24 cellular contexts compared by ENCODE assay signal in the genomic region with DNA sequence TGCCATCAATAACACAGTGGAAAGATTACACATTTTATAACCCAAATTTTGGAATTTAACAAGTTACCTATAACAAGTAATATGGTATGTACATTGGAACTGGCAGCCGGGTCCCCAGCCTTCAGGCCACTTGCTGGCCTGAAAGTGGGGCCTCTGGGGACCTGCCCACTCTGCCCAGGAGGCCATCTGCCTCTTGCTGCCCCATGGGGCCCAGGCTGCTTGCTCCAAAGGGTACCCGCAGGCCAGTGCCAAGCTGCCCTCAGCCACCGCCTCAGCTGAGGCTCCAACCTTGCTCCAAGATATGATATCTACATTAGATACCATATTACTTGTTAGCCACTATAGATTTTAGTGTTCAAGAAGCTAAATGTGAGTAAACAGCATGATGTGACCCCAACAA.
DNase-seq lines count a peak whose midpoint lies in the region; ATAC-seq, FAIRE-seq and TF ChIP-seq lines count a peak whose summit lies in the region.
"Had no signal": no experiment of that assay in that cellular context is flagged by ENCODE, and none has a peak within 500 bp of the region (broad histone marks: within the 10 kb centered on the region; RNA-seq: fewer than 3 reads in every experiment).

No MANE protein-coding gene starts in this region.

- no peak overlapping the region for H3K4me2 ChIP-seq in osteoblast (ENCODE audit: insufficient read depth, low read length)
- H3K4me2 ChIP-seq: BLaER1 had no signal

- no peaks in the 10 kb centered on the region for H3K36me3 ChIP-seq in osteoblast (ENCODE audit: insufficient read depth, low read length)
- no peaks in the 10 kb centered on the region for H3K36me3 ChIP-seq in sigmoid colon
- no peaks in the 10 kb centered on the region for H3K36me3 ChIP-seq in aorta (ENCODE audit: control insufficient read depth in 1 of 2, insufficient read depth in 2 of 2, low read length in 1 of 2)
- H3K36me3 ChIP-seq: BE2C, BLaER1 had no signal

- intact Hi-C loops in sigmoid colon (cut with DNase I) (no loop called here), aorta (cut with DNase I) (no loop called here)

- TF ChIP-seq POLR2A in sigmoid colon (IDR thresholded peaks at IDR 0.05), result no peak

- H2AFZ ChIP-seq in osteoblast (ENCODE audit: low read length), result no peak overlapping the region

- H3K4me3 ChIP-seq in osteoblast (ENCODE audit: insufficient read depth, low read length) (no peak overlapping the region), sigmoid colon (no peak overlapping the region), aorta (ENCODE audit: low read length in 2 of 2) (no peak overlapping the region)
- H3K4me3 ChIP-seq: BLaER1, GM12878 had no signal

- H3K4me1 ChIP-seq in osteoblast (ENCODE audit: insufficient read depth, low read length) (no peaks in the 10 kb centered on the region), sigmoid colon (no peaks in the 10 kb centered on the region), aorta (ENCODE audit: control insufficient read depth in 1 of 2, insufficient read depth in 2 of 2, low read length in 2 of 2) (no peaks in the 10 kb centered on the region)
- H3K4me1 ChIP-seq: BE2C, BLaER1 had no signal

- no peak for FAIRE-seq in urothelium cell line (lab: Jason Lieb, UNC)
- FAIRE-seq: A204.1, GM12878, GM12892, GM18507 had no signal

- H3K79me2 ChIP-seq in osteoblast (ENCODE audit: insufficient read depth, low read length), result no peaks in the 10 kb centered on the region

- DNase-seq in osteoblast (ENCODE audit: insufficient read length, low spot score, missing footprints) (peak; percentile 18), sigmoid colon (peak; percentile 37), aorta (no peak), urothelium cell line (ENCODE audit: low spot score) (no peak), NCI-H2107 treated with DMSO at 0.1 percent for 48 hours (lab: John Stamatoyannopoulos, UW; ENCODE audit: unreplicated experiment) (no peak)
- DNase-seq: 8988T; ACHN; BE2C; C1 segment of cervical spinal cord; CD4-positive, CD25-positive, alpha-beta regulatory T cell; CD8-positive, alpha-beta memory T cell; COR-L47; DMS 273 treated with DMSO at 0.1 percent for 48 hours; DMS153; DMS53; DMS79; DND-41; EL; GDM1 had no signal

- ATAC-seq in aorta (ENCODE audit: low FRiP score), result peak; percentile 7
- ATAC-seq: GM12878 had no signal

- no peak overlapping the region for H3K27ac ChIP-seq in osteoblast (ENCODE audit: low read depth, low read length)
- H3K27ac ChIP-seq in sigmoid colon, result no peak overlapping the region
- H3K27ac ChIP-seq in aorta (ENCODE audit: low read depth in 1 of 2, low read length in 2 of 2), result no peak overlapping the region
- H3K27ac ChIP-seq: BLaER1 had no signal

- WGBS in sigmoid colon, 2 donors, result 87 to 95% methylated on average over 3 of the region's 3 CpGs
- 88 to 92% methylated on average over 3 of the region's 3 CpGs for WGBS in aorta, 2 donors

- H3K27me3 ChIP-seq in osteoblast (ENCODE audit: insufficient read depth, low read length) (no peaks in the 10 kb centered on the region), sigmoid colon (no peaks in the 10 kb centered on the region), aorta (ENCODE audit: control insufficient read depth in 1 of 2, insufficient read depth in 2 of 2, low read length in 1 of 2) (no peaks in the 10 kb centered on the region)
- H3K27me3 ChIP-seq: BE2C, BLaER1 had no signal

- no peaks in the 10 kb centered on the region for H4K20me1 ChIP-seq in osteoblast (ENCODE audit: insufficient read depth, low read length)
- H4K20me1 ChIP-seq: BLaER1 had no signal

- TF ChIP-seq EP300 in sigmoid colon (IDR thresholded peaks at IDR 0.05), result no peak

- TF ChIP-seq CTCF in osteoblast (IDR thresholded peaks at IDR 0.05; ENCODE audit: extremely low read depth, low read depth, low read length), result no peak
- no peak for TF ChIP-seq CTCF in sigmoid colon (IDR thresholded peaks at IDR 0.05)

- H3K9me3 ChIP-seq in osteoblast (ENCODE audit: low read depth, low read length) (no peaks in the 10 kb centered on the region), sigmoid colon (peaks cover 0 to 4% (median 0%) of the 10 kb centered on the region in 4 donors), aorta (ENCODE audit: control insufficient read depth, low read length) (no peaks in the 10 kb centered on the region)
- H3K9me3 ChIP-seq: BE2C had no signal

Comparison
In these comparisons a context has a peak if more than half of its experiments do, and no peak if none do; other contexts are left out.
1. DNase-seq: peak in osteoblast (single experiment) and sigmoid colon (single experiment); none in aorta (0 of 2), urothelium cell line (single experiment) and NCI-H2107 treated with DMSO at 0.1 percent for 48 hours (single experiment).